ENCODE assay signal across 1 cellular context in the genomic region with DNA sequence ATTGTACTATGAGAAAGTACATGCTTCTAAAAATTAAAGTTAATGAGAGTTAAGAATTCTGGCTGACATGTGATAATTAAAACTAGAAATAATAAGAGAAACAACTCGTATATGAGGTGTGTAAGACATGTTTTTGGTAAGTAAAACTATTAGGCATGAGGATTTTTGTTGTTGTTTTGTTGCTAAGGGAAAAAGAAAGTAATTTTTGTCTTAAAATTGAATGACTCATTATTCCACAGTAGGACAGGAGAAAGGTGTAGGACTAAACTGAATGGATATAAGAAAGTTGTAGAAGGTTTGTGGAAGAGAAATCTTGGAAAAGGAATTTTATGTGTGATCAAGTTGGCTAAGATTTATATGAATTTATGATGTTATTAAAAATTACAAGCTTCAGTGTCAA.
TF ChIP-seq lines count a peak whose summit lies in the region.

No MANE protein-coding gene starts in this region.

TF ChIP-seq in SK-N-SH treated with all-trans-retinoic acid at 6 μM for 48 hours, 23 proteins besides CTCF, POLR2A, EP300 and RAD21 (continued from another document):
- TF ChIP-seq, protein P1, sequence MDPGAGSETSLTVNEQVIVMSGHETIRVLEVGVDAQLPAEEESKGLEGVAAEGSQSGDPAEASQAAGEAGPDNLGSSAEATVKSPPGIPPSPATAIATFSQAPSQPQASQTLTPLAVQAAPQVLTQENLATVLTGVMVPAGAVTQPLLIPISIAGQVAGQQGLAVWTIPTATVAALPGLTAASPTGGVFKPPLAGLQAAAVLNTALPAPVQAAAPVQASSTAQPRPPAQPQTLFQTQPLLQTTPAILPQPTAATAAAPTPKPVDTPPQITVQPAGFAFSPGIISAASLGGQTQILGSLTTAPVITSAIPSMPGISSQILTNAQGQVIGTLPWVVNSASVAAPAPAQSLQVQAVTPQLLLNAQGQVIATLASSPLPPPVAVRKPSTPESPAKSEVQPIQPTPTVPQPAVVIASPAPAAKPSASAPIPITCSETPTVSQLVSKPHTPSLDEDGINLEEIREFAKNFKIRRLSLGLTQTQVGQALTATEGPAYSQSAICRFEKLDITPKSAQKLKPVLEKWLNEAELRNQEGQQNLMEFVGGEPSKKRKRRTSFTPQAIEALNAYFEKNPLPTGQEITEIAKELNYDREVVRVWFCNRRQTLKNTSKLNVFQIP (CRISPR knock-in tag; IDR thresholded peaks at IDR 0.05; ENCODE audit: borderline replicate concordance, low read depth), result no peak
- no peak for TF ChIP-seq OSR1 (CRISPR knock-in tag; IDR thresholded peaks at IDR 0.05)
- TF ChIP-seq ARNTL (CRISPR knock-in tag; IDR thresholded peaks at IDR 0.05; ENCODE audit: borderline replicate concordance, low read depth), result no peak
- TF ChIP-seq ZNF8 (CRISPR knock-in tag; IDR thresholded peaks at IDR 0.05), result no peak
- TF ChIP-seq, protein P2, sequence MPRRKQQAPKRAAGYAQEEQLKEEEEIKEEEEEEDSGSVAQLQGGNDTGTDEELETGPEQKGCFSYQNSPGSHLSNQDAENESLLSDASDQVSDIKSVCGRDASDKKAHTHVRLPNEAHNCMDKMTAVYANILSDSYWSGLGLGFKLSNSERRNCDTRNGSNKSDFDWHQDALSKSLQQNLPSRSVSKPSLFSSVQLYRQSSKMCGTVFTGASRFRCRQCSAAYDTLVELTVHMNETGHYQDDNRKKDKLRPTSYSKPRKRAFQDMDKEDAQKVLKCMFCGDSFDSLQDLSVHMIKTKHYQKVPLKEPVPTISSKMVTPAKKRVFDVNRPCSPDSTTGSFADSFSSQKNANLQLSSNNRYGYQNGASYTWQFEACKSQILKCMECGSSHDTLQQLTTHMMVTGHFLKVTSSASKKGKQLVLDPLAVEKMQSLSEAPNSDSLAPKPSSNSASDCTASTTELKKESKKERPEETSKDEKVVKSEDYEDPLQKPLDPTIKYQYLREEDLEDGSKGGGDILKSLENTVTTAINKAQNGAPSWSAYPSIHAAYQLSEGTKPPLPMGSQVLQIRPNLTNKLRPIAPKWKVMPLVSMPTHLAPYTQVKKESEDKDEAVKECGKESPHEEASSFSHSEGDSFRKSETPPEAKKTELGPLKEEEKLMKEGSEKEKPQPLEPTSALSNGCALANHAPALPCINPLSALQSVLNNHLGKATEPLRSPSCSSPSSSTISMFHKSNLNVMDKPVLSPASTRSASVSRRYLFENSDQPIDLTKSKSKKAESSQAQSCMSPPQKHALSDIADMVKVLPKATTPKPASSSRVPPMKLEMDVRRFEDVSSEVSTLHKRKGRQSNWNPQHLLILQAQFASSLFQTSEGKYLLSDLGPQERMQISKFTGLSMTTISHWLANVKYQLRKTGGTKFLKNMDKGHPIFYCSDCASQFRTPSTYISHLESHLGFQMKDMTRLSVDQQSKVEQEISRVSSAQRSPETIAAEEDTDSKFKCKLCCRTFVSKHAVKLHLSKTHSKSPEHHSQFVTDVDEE (CRISPR knock-in tag; IDR thresholded peaks at IDR 0.05), result no peak
- no peak for TF ChIP-seq RARB (CRISPR knock-in tag; IDR thresholded peaks at IDR 0.05)
- no peak for TF ChIP-seq SNAI2 (CRISPR knock-in tag; IDR thresholded peaks at IDR 0.05)
- no peak for TF ChIP-seq PPARA (CRISPR knock-in tag; IDR thresholded peaks at IDR 0.05; ENCODE audit: borderline replicate concordance)
- TF ChIP-seq, protein P3, sequence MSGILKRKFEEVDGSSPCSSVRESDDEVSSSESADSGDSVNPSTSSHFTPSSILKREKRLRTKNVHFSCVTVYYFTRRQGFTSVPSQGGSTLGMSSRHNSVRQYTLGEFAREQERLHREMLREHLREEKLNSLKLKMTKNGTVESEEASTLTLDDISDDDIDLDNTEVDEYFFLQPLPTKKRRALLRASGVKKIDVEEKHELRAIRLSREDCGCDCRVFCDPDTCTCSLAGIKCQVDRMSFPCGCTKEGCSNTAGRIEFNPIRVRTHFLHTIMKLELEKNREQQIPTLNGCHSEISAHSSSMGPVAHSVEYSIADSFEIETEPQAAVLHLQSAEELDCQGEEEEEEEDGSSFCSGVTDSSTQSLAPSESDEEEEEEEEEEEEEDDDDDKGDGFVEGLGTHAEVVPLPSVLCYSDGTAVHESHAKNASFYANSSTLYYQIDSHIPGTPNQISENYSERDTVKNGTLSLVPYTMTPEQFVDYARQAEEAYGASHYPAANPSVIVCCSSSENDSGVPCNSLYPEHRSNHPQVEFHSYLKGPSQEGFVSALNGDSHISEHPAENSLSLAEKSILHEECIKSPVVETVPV (CRISPR knock-in tag; IDR thresholded peaks at IDR 0.05), result no peak
